Comparison of ENCODE assay signal across 9 cellular contexts in genomic region chr10:5944389-5945202, GRCh38. TPM values are rescaled to one million over a fixed set of nuclear protein-coding genes. Genes with fewer than 3 reads are reported as not detected.
A peak's percentile ranks its signal among the peaks of the same experiment; 100 is the strongest.
DNase-seq lines count a peak whose midpoint lies in the region; ATAC-seq and TF ChIP-seq lines count a peak whose summit lies in the region.
"Had no signal": no experiment of that assay in that cellular context is flagged by ENCODE, and none has a peak within 500 bp of the region (broad histone marks: within the 10 kb centered on the region; RNA-seq: fewer than 3 reads in every experiment).

No MANE protein-coding gene starts in this region.

- peaks cover 28% of the 10 kb centered on the region for H3K4me1 Mint-ChIP-seq in Calu3 (ENCODE audit: low read depth, unreplicated experiment)
- H3K4me1 Mint-ChIP-seq in progenitor cell of endocrine pancreas (ENCODE audit: low read depth), result peaks cover 5% of the 10 kb centered on the region
- H3K4me1 Mint-ChIP-seq in activated naive CD8-positive, alpha-beta T cell treated with anti-CD3 and anti-CD28 coated beads, Interleukin-2, amount 50 U/mL, for 24 hours, result peaks cover 9% of the 10 kb centered on the region

- DNase-seq in Calu3 (peak; percentile 69), SJSA1 (ENCODE audit: low read depth in 1 of 2, low spot score in 2 of 2) (peak; percentile 66 to 72), fibroblast of villous mesenchyme (ENCODE audit: low read depth) (peak; percentile 100), progenitor cell of endocrine pancreas (ENCODE audit: low spot score, unreplicated experiment) (no peak), NCI-H526 (lab: John Stamatoyannopoulos, UW) (no peak)
- DNase-seq in activated CD4-positive, CD25-positive, alpha-beta regulatory T cell (lab: John Stamatoyannopoulos, UW), result no peak
- no peak for DNase-seq in activated naive CD8-positive, alpha-beta T cell treated with anti-CD3 and anti-CD28 coated beads, Interleukin-2, amount 50 U/mL, for 24 hours
- DNase-seq: activated CD4-positive, alpha-beta T cell treated with anti-CD3 and anti-CD28 coated beads for 48 hours had no signal

- TF ChIP-seq CTCF in Calu3 (IDR thresholded peaks at IDR 0.05; ENCODE audit: unreplicated experiment), result no peak
- TF ChIP-seq CTCF in fibroblast of villous mesenchyme (IDR thresholded peaks at IDR 0.05; ENCODE audit: insufficient read depth, low read depth, low read length), result no peak
- TF ChIP-seq CTCF in progenitor cell of endocrine pancreas (IDR thresholded peaks at IDR 0.05; ENCODE audit: unreplicated experiment), result no peak

- BruUV-seq in Calu3 (replicated peaks; lab: Mats Ljungman, UMichigan), result TSS peak; percentile 43

- H3K27ac Mint-ChIP-seq in Calu3 (ENCODE audit: unreplicated experiment) (peak overlapping the region; percentile 73), progenitor cell of endocrine pancreas (peak overlapping the region; percentile 90)
- no peak overlapping the region for H3K27ac Mint-ChIP-seq in activated naive CD8-positive, alpha-beta T cell treated with anti-CD3 and anti-CD28 coated beads, Interleukin-2, amount 50 U/mL, for 24 hours

- peaks cover 24% of the 10 kb centered on the region for H3K4me1 ChIP-seq in SJSA1 (replicated peaks)

- H3K36me3 Mint-ChIP-seq in Calu3 (ENCODE audit: insufficient read depth, unreplicated experiment) (peaks cover 19% of the 10 kb centered on the region), progenitor cell of endocrine pancreas (ENCODE audit: insufficient read depth) (no peaks in the 10 kb centered on the region)
- H3K36me3 Mint-ChIP-seq in activated naive CD8-positive, alpha-beta T cell treated with anti-CD3 and anti-CD28 coated beads, Interleukin-2, amount 50 U/mL, for 24 hours (ENCODE audit: low read depth), result no peaks in the 10 kb centered on the region

- H3K4me3 ChIP-seq in SJSA1 (no peak overlapping the region), fibroblast of villous mesenchyme (ENCODE audit: low read depth, low read length) (peak overlapping the region; percentile 45)

- H3K27me3 ChIP-seq in SJSA1 (replicated peaks), result no peaks in the 10 kb centered on the region

- H3K4me3 Mint-ChIP-seq in Calu3 (ENCODE audit: low read depth, unreplicated experiment) (no peak overlapping the region), progenitor cell of endocrine pancreas (ENCODE audit: low read depth) (no peak overlapping the region)
- H3K4me3 Mint-ChIP-seq in activated naive CD8-positive, alpha-beta T cell treated with anti-CD3 and anti-CD28 coated beads, Interleukin-2, amount 50 U/mL, for 24 hours, result no peak overlapping the region

- H3K36me3 ChIP-seq in SJSA1, result no peaks in the 10 kb centered on the region

- H3K9me3 ChIP-seq in SJSA1 (replicated peaks), result no peaks in the 10 kb centered on the region

- CTCF ChIA-PET in Calu3 (lab: Charles Lee), result interaction anchor here (0.7 to 1.2 kb wide), 3 partner anchors 27 to 106 kb away, joined by 3 to 4 read pairs (median 4); partner anchors contain the start of genes ANKRD16 and FBH1

- peak overlapping the region; percentile 63 for H3K27ac ChIP-seq in SJSA1

- ATAC-seq in activated naive CD8-positive, alpha-beta T cell treated with anti-CD3 and anti-CD28 coated beads, Interleukin-2, amount 50 U/mL, for 24 hours, result no peak
- ATAC-seq in HG02759 (IDR thresholded peaks at IDR 0.05; ENCODE audit: unreplicated experiment), result no peak

- H3K27me3 Mint-ChIP-seq in Calu3 (ENCODE audit: unreplicated experiment) (no peaks in the 10 kb centered on the region), progenitor cell of endocrine pancreas (peaks cover 22% of the 10 kb centered on the region)
- no peaks in the 10 kb centered on the region for H3K27me3 Mint-ChIP-seq in activated naive CD8-positive, alpha-beta T cell treated with anti-CD3 and anti-CD28 coated beads, Interleukin-2, amount 50 U/mL, for 24 hours

- H3K9me3 Mint-ChIP-seq in Calu3 (ENCODE audit: low read depth, unreplicated experiment), result no peaks in the 10 kb centered on the region
- no peaks in the 10 kb centered on the region for H3K9me3 Mint-ChIP-seq in progenitor cell of endocrine pancreas (ENCODE audit: low read depth)
- no peaks in the 10 kb centered on the region for H3K9me3 Mint-ChIP-seq in activated naive CD8-positive, alpha-beta T cell treated with anti-CD3 and anti-CD28 coated beads, Interleukin-2, amount 50 U/mL, for 24 hours

- intact Hi-C loops in Calu3 (cut with micrococcal nuclease; ENCODE audit: unreplicated experiment), result no loop called here

RNA-seq across cellular contexts. Expression of gene IL15RA, which starts 32.7 kb away (rescaled TPM):
- total RNA-seq in Calu3 (2022) (28.6 and 42.4 TPM in 2 replicates), fibroblast of villous mesenchyme (2.6 and 3.0 TPM in 2 replicates), progenitor cell of endocrine pancreas (0.48 and 1.5 TPM in 2 replicates)
- 1.1 and 1.8 TPM in 2 replicates for total RNA-seq in SJSA1 (2014; rRNA removed; shearing (Covaris generic))

RNA-seq across cellular contexts. Expression of gene FBH1, which starts 54.6 kb away (rescaled TPM):
- total RNA-seq in Calu3 (2022), result 77.3 and 79.4 TPM in 2 replicates
- 59.3 and 93.3 TPM in 2 replicates for total RNA-seq in SJSA1 (2014; rRNA removed; shearing (Covaris generic))
- total RNA-seq in fibroblast of villous mesenchyme, result 78.9 and 91.5 TPM in 2 replicates
- 85.5 and 87.4 TPM in 2 replicates for total RNA-seq in progenitor cell of endocrine pancreas

RNA-seq across cellular contexts. Expression of gene ANKRD16, which starts 54.9 kb away (rescaled TPM):
- 7.7 and 8.7 TPM in 2 replicates for total RNA-seq in Calu3 (2022)
- 3.5 and 7.7 TPM in 2 replicates for total RNA-seq in SJSA1 (2014; rRNA removed; shearing (Covaris generic))
- 4.7 and 9.3 TPM in 2 replicates for total RNA-seq in fibroblast of villous mesenchyme
- 16.8 and 18.0 TPM in 2 replicates for total RNA-seq in progenitor cell of endocrine pancreas

Comparison
In these comparisons a context has a peak if more than half of its experiments do, and no peak if none do; other contexts are left out.
1. DNase-seq: peak in Calu3 (single experiment), SJSA1 (2 of 2) and fibroblast of villous mesenchyme (single experiment); none in progenitor cell of endocrine pancreas (single experiment), activated CD4-positive, CD25-positive, alpha-beta regulatory T cell (0 of 4), NCI-H526 (0 of 2) and activated naive CD8-positive, alpha-beta T cell treated with anti-CD3 and anti-CD28 coated beads, Interleukin-2, amount 50 U/mL, for 24 hours (single experiment).